Comparison of ENCODE assay signal across 8 cellular contexts in genomic region chr6:166786704-166787293, GRCh38.
DNase-seq lines count a peak whose midpoint lies in the region; ATAC-seq and TF ChIP-seq lines count a peak whose summit lies in the region.

No MANE protein-coding gene starts in this region.

- TF ChIP-seq CTCF in heart left ventricle (IDR thresholded peaks at IDR 0.05) = peak; percentile 64 to 82 (median 75)
- peak; percentile 68 for TF ChIP-seq CTCF in retinal pigment epithelial cell (conservative IDR thresholded peaks at IDR 0.05; ENCODE audit: low read depth, low read length)

- DNase-seq in DMS 273 (lab: John Stamatoyannopoulos, UW; ENCODE audit: unreplicated experiment) (peak; percentile 85), H4 (ENCODE audit: low spot score) (peak; percentile 44), NCI-H2227 treated with DMSO at 0.1 percent for 48 hours (lab: John Stamatoyannopoulos, UW) (peak; percentile 50), heart left ventricle (no peak), retinal pigment epithelial cell (ENCODE audit: low read depth) (no peak)
- peak; percentile 22 for DNase-seq in activated CD8-positive, alpha-beta memory T cell treated with anti-CD3 and anti-CD28 coated beads, Interleukin-2, amount 50 U/mL, for 48 hours
- DNase-seq in activated naive CD4-positive, alpha-beta T cell treated with Interleukin-2 at 50 U/mL for 16 hours = no peak

- no peak overlapping the region for H3K27ac ChIP-seq in heart left ventricle

- H3K4me1 ChIP-seq in heart left ventricle = peaks cover 0 to 3% (median 0%) of the 10 kb centered on the region in 12 donors

- TF ChIP-seq POLR2A in heart left ventricle (IDR thresholded peaks at IDR 0.05) = no peak

- WGBS in heart left ventricle, 4 donors = 4 to 6% (median 4%) methylated on average over 3 of the region's 3 CpGs

- intact Hi-C loops in heart left ventricle (cut with DNase I) = loop anchor here in 9 of 10 donors (2.0 to 10.0 kb wide), 8 partner anchors 76 to 356 kb away; partner anchors contain the start of gene RNASET2 (in 1 of the 9)

- H3K9me3 ChIP-seq in heart left ventricle = no peaks in the 10 kb centered on the region

- H3K4me3 ChIP-seq in heart left ventricle (no peak overlapping the region), retinal pigment epithelial cell (ENCODE audit: low read length) (no peak overlapping the region)

- no peaks in the 10 kb centered on the region for H3K27me3 ChIP-seq in heart left ventricle

- no peaks in the 10 kb centered on the region for H3K36me3 ChIP-seq in heart left ventricle

- ATAC-seq in heart left ventricle = peak in 3 of 4 donors; percentile 39 to 62 (median 57)
- ATAC-seq in HG02763 (IDR thresholded peaks at IDR 0.05; ENCODE audit: unreplicated experiment) = no peak

Comparison
In these comparisons a context has a peak if more than half of its experiments do, and no peak if none do; other contexts are left out.
1. DNase-seq: peak in DMS 273 (single experiment), H4 (single experiment), NCI-H2227 treated with DMSO at 0.1 percent for 48 hours (single experiment) and activated CD8-positive, alpha-beta memory T cell treated with anti-CD3 and anti-CD28 coated beads, Interleukin-2, amount 50 U/mL, for 48 hours (single experiment); none in heart left ventricle (0 of 5), retinal pigment epithelial cell (single experiment) and activated naive CD4-positive, alpha-beta T cell treated with Interleukin-2 at 50 U/mL for 16 hours (single experiment).